ENCODE assay signal across 30 cellular contexts in genomic region chr12:116378002-116378401, GRCh38.
"Had no signal": no experiment of that assay in that cellular context is flagged by ENCODE, and none has a peak within 500 bp of the region (broad histone marks: within the 10 kb centered on the region; RNA-seq: fewer than 3 reads in every experiment).

No MANE protein-coding gene starts in this region.

- H3K4me2 ChIP-seq: SK-N-SH had no signal

- H3K36me3 Mint-ChIP-seq: activated naive CD8-positive, alpha-beta T cell treated with anti-CD3 and anti-CD28 coated beads for 36 hours had no signal

- H3K27ac Mint-ChIP-seq: activated CD4-positive, alpha-beta T cell treated with anti-CD3 and anti-CD28 coated beads, Interleukin-2, amount 10 ng/mL, durations not matched to agents 24 days and 14 days; activated CD8-positive, alpha-beta T cell treated with anti-CD3 and anti-CD28 coated beads, Interleukin-2, amount 10 ng/mL, durations not matched to agents 7 days and 5 days; activated naive CD8-positive, alpha-beta T cell treated with anti-CD3 and anti-CD28 coated beads for 36 hours; T-helper 1 cell treated with Interleukin-12 subunit alpha and Interleukin-12 subunit beta and Interleukin-4 antibody, amounts not matched to agents 30 μg/mL and 1 μg/mL, for 36 hours; T-helper 2 cell treated with Interferon-gamma antibody and Interleukin-4, amounts not matched to agents 5 μg/mL and 100 μg/mL, for 36 hours had no signal

- H3K9me3 ChIP-seq: MG63, SK-N-SH had no signal

- H3K27me3 Mint-ChIP-seq: activated naive CD8-positive, alpha-beta T cell treated with anti-CD3 and anti-CD28 coated beads for 36 hours had no signal

- H3K9ac ChIP-seq: SK-N-SH had no signal

- H3K4me3 ChIP-seq: cardiac muscle cell, MG63, SJCRH30 had no signal

- H3K4me3 Mint-ChIP-seq: activated CD4-positive, alpha-beta T cell treated with anti-CD3 and anti-CD28 coated beads, Interleukin-2, amount 10 ng/mL, durations not matched to agents 24 days and 14 days; activated CD8-positive, alpha-beta T cell treated with anti-CD3 and anti-CD28 coated beads, Interleukin-2, amount 10 ng/mL, durations not matched to agents 7 days and 5 days; activated naive CD8-positive, alpha-beta T cell treated with anti-CD3 and anti-CD28 coated beads for 36 hours; central memory CD8-positive, alpha-beta T cell; T-helper 1 cell treated with Interleukin-12 subunit alpha and Interleukin-12 subunit beta and Interleukin-4 antibody, amounts not matched to agents 30 μg/mL and 1 μg/mL, for 36 hours; T-helper 2 cell treated with Interferon-gamma antibody and Interleukin-4, amounts not matched to agents 5 μg/mL and 100 μg/mL, for 36 hours had no signal

- H3K27ac ChIP-seq: cardiac muscle cell, SJCRH30 had no signal

- ATAC-seq: activated CD8-positive, alpha-beta T cell treated with anti-CD3 and anti-CD28 coated beads, Interleukin-2, amount 10 ng/mL, durations not matched to agents 7 days and 5 days had no signal

- H3K27me3 ChIP-seq: cardiac muscle cell, MG63, SJCRH30 had no signal

- DNase-seq: activated CD4-positive, alpha-beta T cell treated with anti-CD3 and anti-CD28 coated beads, Interleukin-2, amount 10 ng/mL, durations not matched to agents 24 days and 14 days; activated CD4-positive, alpha-beta T cell treated with anti-CD3 and anti-CD28 coated beads, Interleukin-2, amount 50 U/mL, for 48 hours; activated CD8-positive, alpha-beta memory T cell treated with anti-CD3 and anti-CD28 coated beads, Interleukin-2, amount 50 U/mL, for 4 hours; activated CD8-positive, alpha-beta T cell treated with anti-CD3 and anti-CD28 coated beads, Interleukin-2, amount 10 ng/mL, durations not matched to agents 7 days and 5 days; activated effector memory CD4-positive, alpha-beta T cell treated with anti-CD3 and anti-CD28 coated beads, Interleukin-2, amount 50 U/mL, for 16 hours; activated naive CD4-positive, alpha-beta T cell; activated naive CD4-positive, alpha-beta T cell treated with anti-CD3 and anti-CD28 coated beads, Interleukin-2, amount 50 U/mL, for 16 hours; activated naive CD8-positive, alpha-beta T cell treated with anti-CD3 and anti-CD28 coated beads for 36 hours; activated T-cell treated with anti-CD3 and anti-CD28 coated beads for 4 hours; activated T-cell treated with anti-CD3 and anti-CD28 coated beads, Interleukin-2, amount 50 U/mL, for 48 hours; amniotic stem cell; Kasumi-1; KG1; MG63; NCI-H1048; NCI-H1105 treated with DMSO at 0.1 percent for 48 hours; NCI-H1436 treated with DMSO at 0.1 percent for 48 hours; NCI-H1694 treated with DMSO at 0.1 percent for 48 hours; NCI-H2029; NCI-H345; NCI-H524 treated with DMSO at 0.1 percent for 48 hours; NCI-H748 treated with DMSO at 0.1 percent for 48 hours; NK-92 treated with Interleukin-12 subunit alpha and Interleukin-12 subunit beta, amount 100 ng/mL, for 24 hours; SHP77; SJCRH30; SK-N-SH had no signal

- H3K36me3 ChIP-seq: cardiac muscle cell, MG63, SJCRH30 had no signal
